In the genomic region with DNA sequence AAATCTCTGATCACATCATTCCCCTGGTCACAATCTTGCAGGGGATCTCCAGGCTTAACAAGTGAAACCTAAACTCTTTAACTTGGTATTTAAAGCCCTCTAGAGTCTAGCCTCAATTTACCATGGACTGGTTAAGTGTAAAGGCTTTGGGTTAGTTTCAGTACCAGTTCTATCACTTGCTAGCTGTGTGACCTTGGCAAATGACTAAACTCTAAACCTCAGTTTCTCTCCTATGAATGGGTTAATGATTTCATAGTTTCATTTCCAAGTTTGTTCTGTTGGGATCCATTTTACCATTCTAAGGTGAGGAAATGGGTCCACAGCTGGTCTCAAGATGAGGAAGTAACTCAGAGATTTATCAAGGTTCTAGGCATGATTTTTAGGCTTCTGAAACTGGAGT, we compare ENCODE assay signal across 14 cellular contexts. TPM values are rescaled to one million over a fixed set of nuclear protein-coding genes. Genes with fewer than 3 reads are reported as not detected.
A peak's percentile ranks its signal among the peaks of the same experiment; 100 is the strongest.
DNase-seq lines count a peak whose midpoint lies in the region; ATAC-seq and TF ChIP-seq lines count a peak whose summit lies in the region.
"Had no signal": no experiment of that assay in that cellular context is flagged by ENCODE, and none has a peak within 500 bp of the region (broad histone marks: within the 10 kb centered on the region; RNA-seq: fewer than 3 reads in every experiment).

No MANE protein-coding gene starts in this region.

- TF ChIP-seq CTCF in lower leg skin (IDR thresholded peaks at IDR 0.05): no peak

- no peaks in the 10 kb centered on the region for H3K27me3 ChIP-seq in mesenchymal stem cell (ENCODE audit: control insufficient read depth in 1 of 2, insufficient read depth in 1 of 2, low read length in 2 of 2)
- H3K27me3 ChIP-seq: ascending aorta had no signal

- no peak overlapping the region for H3K23ac ChIP-seq in mesenchymal stem cell (ENCODE audit: low read length in 2 of 2)

- no peak overlapping the region for H3K18ac ChIP-seq in mesenchymal stem cell (ENCODE audit: low read depth in 1 of 2, low read length in 2 of 2)

- intact Hi-C loops in lower leg skin (cut with DNase I; ENCODE audit: low total_unique reads): no loop called here

- no peak for DNase-seq in mesenchymal stem cell
- DNase-seq in lower leg skin (ENCODE audit: low spot score in 2 of 2): no peak
- no peak for DNase-seq in NCI-H510A treated with DMSO at 0.1 percent for 48 hours (lab: John Stamatoyannopoulos, UW)
- DNase-seq: CD4-positive, CD25-positive, alpha-beta regulatory T cell; H7; mammary epithelial cell; NCI-H2081 treated with DMSO at 0.1 percent for 48 hours; nucleus accumbens had no signal

- no peak overlapping the region for H4K8ac ChIP-seq in mesenchymal stem cell (ENCODE audit: low read length)

- H2BK12ac ChIP-seq in mesenchymal stem cell (ENCODE audit: low read length in 2 of 2): no peak overlapping the region

- no peak overlapping the region for H4K91ac ChIP-seq in mesenchymal stem cell (ENCODE audit: low read length)

- no peak overlapping the region for H3K4me2 ChIP-seq in mesenchymal stem cell (ENCODE audit: low read length, poor library complexity, severe bottlenecking)

- ATAC-seq in GM18870 (IDR thresholded peaks at IDR 0.05; ENCODE audit: unreplicated experiment) (peak; percentile 42), GM21529 (IDR thresholded peaks at IDR 0.05; ENCODE audit: unreplicated experiment) (peak; percentile 41), HG03175 (IDR thresholded peaks at IDR 0.05; ENCODE audit: unreplicated experiment) (peak; percentile 33), GM21825 (IDR thresholded peaks at IDR 0.05; ENCODE audit: unreplicated experiment) (no peak)

- peak overlapping the region; percentile 19 for H2AK5ac ChIP-seq in mesenchymal stem cell (ENCODE audit: low read length, severe bottlenecking)

- TF ChIP-seq POLR2A in lower leg skin (IDR thresholded peaks at IDR 0.05): no peak

- no peak overlapping the region for H2BK120ac ChIP-seq in mesenchymal stem cell (ENCODE audit: low read depth, low read length)

- H3K4me3 ChIP-seq in mesenchymal stem cell (ENCODE audit: insufficient read depth in 1 of 2, low read depth in 1 of 2, low read length in 2 of 2) (no peak overlapping the region), lower leg skin (ENCODE audit: low read depth, poor library complexity, severe bottlenecking) (no peak overlapping the region)
- H3K4me3 ChIP-seq: ascending aorta had no signal

- no peak overlapping the region for H2AFZ ChIP-seq in mesenchymal stem cell (ENCODE audit: low read depth, low read length)

- H2BK5ac ChIP-seq in mesenchymal stem cell (ENCODE audit: low read depth, low read length, poor library complexity, severe bottlenecking): no peak overlapping the region

- peaks cover 8% of the 10 kb centered on the region for H3K4me1 ChIP-seq in mesenchymal stem cell (ENCODE audit: control insufficient read depth, insufficient read depth, low read depth, low read length)

- H3K14ac ChIP-seq in mesenchymal stem cell (ENCODE audit: low read length in 2 of 2): no peak overlapping the region

- no peak overlapping the region for H2BK15ac ChIP-seq in mesenchymal stem cell (ENCODE audit: low read depth, poor library complexity, severe bottlenecking)

- H3K27ac ChIP-seq in mesenchymal stem cell (ENCODE audit: low read length, poor library complexity, severe bottlenecking): no peak overlapping the region
- H3K27ac ChIP-seq: ascending aorta, WERI-Rb-1 had no signal

- no peaks in the 10 kb centered on the region for H3K79me1 ChIP-seq in mesenchymal stem cell (replicated peaks; ENCODE audit: low read length, poor library complexity, severe bottlenecking)

- no peaks in the 10 kb centered on the region for H3K9me3 ChIP-seq in mesenchymal stem cell (ENCODE audit: control insufficient read depth, low read length)
- H3K9me3 ChIP-seq: ascending aorta had no signal

- H3K9ac ChIP-seq in mesenchymal stem cell (ENCODE audit: low read length): no peak overlapping the region

- H3K36me3 ChIP-seq in mesenchymal stem cell (ENCODE audit: control insufficient read depth in 1 of 2, insufficient read depth in 2 of 2, low read depth in 1 of 2, low read length in 2 of 2): no peaks in the 10 kb centered on the region
- H3K36me3 ChIP-seq: ascending aorta, WERI-Rb-1 had no signal

- H3K4ac ChIP-seq in mesenchymal stem cell (ENCODE audit: low read depth in 1 of 2, low read length in 2 of 2): no peak overlapping the region

RNA-seq across cellular contexts. Expression of a gene that starts 38.8 kb away (rescaled TPM):
- polyA plus RNA-seq in mesenchymal stem cell (2013, experiment 1 of 2): 6.6 TPM
- polyA plus RNA-seq in mesenchymal stem cell (2013, experiment 2 of 2): 6.6 TPM
- total RNA-seq in lower leg skin: 10 to 100 TPM in 3 of 4 donors, 1 to 10 TPM in 1; 5.2 to 16.5 (median 14.4) TPM
- total RNA-seq: CD4-positive, CD25-positive, alpha-beta regulatory T cell; mammary epithelial cell had no signal
- polyA plus RNA-seq: CD4-positive, CD25-positive, alpha-beta regulatory T cell; mammary epithelial cell had no signal
